8 cellular contexts compared by ENCODE assay signal in genomic region chr9:91421987-91422765, GRCh38. TPM values are rescaled to one million over a fixed set of nuclear protein-coding genes. Genes with fewer than 3 reads are reported as not detected.
DNase-seq lines count a peak whose midpoint lies in the region; ATAC-seq and TF ChIP-seq lines count a peak whose summit lies in the region.

No MANE protein-coding gene starts in this region.

- no peaks in the 10 kb centered on the region for H3K27me3 ChIP-seq in right atrium auricular region

- CTCF ChIA-PET in HEK293 (lab: Yijun Ruan, JAX): interaction anchor here (0.5 to 2.0 kb wide), 7 partner anchors 56 to 908 kb away, joined by 3 to 10 read pairs (median 4); no protein-coding TSS in a partner anchor

- H3K36me3 Mint-ChIP-seq in activated naive CD4-positive, alpha-beta T cell treated with anti-CD3 and anti-CD28 coated beads, Interleukin-2, amount 50 U/mL, for 72 hours: peaks cover 30 to 38% of the 10 kb centered on the region in 2 donors

- POLR2A ChIA-PET in HEK293 (lab: Yijun Ruan, JAX): interaction anchor here (0.7 to 1.7 kb wide), 4 partner anchors 93 to 356 kb away, joined by 4 to 8 read pairs (median 5); no protein-coding TSS in a partner anchor

- H3K36me3 ChIP-seq in HEK293 (ENCODE audit: control insufficient read depth in 2 of 2, insufficient read depth in 1 of 2, low read length in 2 of 2) (no peaks in the 10 kb centered on the region), right atrium auricular region (no peaks in the 10 kb centered on the region)

- H3K27ac Mint-ChIP-seq in activated naive CD4-positive, alpha-beta T cell treated with anti-CD3 and anti-CD28 coated beads, Interleukin-2, amount 50 U/mL, for 72 hours: peak overlapping the region; percentile 91 to 98

- ATAC-seq in activated naive CD4-positive, alpha-beta T cell treated with anti-CD3 and anti-CD28 coated beads, Interleukin-2, amount 50 U/mL, for 72 hours: no peak
- no peak for ATAC-seq in HG03354 (IDR thresholded peaks at IDR 0.05; ENCODE audit: poor library complexity, severe bottlenecking, unreplicated experiment)

- in situ Hi-C loops in ACHN (cut with HindIII; ENCODE audit: low pct_ligation_motif_present, low pct_unique_long_range_greater_than_20kb, low sequenced_read_pairs): no loop called here

- no peaks in the 10 kb centered on the region for H3K9me3 ChIP-seq in HEK293 (ENCODE audit: control insufficient read depth, insufficient read depth, low read depth, low read length)
- no peaks in the 10 kb centered on the region for H3K9me3 ChIP-seq in right atrium auricular region

- peak overlapping the region; percentile 76 for H3K4me3 ChIP-seq in HEK293 (ENCODE audit: low read depth, low read length)
- peak overlapping the region; percentile 80 to 88 for H3K4me3 ChIP-seq in right atrium auricular region

- no peaks in the 10 kb centered on the region for H3K9me3 Mint-ChIP-seq in activated naive CD4-positive, alpha-beta T cell treated with anti-CD3 and anti-CD28 coated beads, Interleukin-2, amount 50 U/mL, for 72 hours

- TF ChIP-seq CTCF in HEK293 (tag by site-specific recombination; IDR thresholded peaks at IDR 0.05) (no peak), right atrium auricular region (IDR thresholded peaks at IDR 0.05) (no peak)

- DNase-seq in ACHN (peak; percentile 42), right atrium auricular region (ENCODE audit: low spot score) (no peak), retina (peak; percentile 60), 8988T (no peak), activated gamma-delta T cell treated with Interleukin-2 at 50 U/mL for 16 hours (no peak)
- DNase-seq in activated naive CD4-positive, alpha-beta T cell treated with anti-CD3 and anti-CD28 coated beads, Interleukin-2, amount 50 U/mL, for 72 hours (ENCODE audit: low spot score in 2 of 2): no peak

- no peak overlapping the region for H3K27ac ChIP-seq in HEK293 (ENCODE audit: extremely low read depth, low read depth, low read length)
- H3K27ac ChIP-seq in right atrium auricular region: peak overlapping the region; percentile 95 to 97

- H3K4me1 ChIP-seq in HEK293 (ENCODE audit: control insufficient read depth, insufficient read depth, low read length) (peaks cover 8% of the 10 kb centered on the region; the same call in 1 of the 2 replicates), right atrium auricular region (peaks cover 0 to 54% of the 10 kb centered on the region in 2 donors)

TF ChIP-seq in HEK293, 187 proteins besides CTCF, POLR2A, EP300 and RAD21:
- TF ChIP-seq ZNF292 (tag by site-specific recombination; IDR thresholded peaks at IDR 0.05; ENCODE audit: borderline replicate concordance, low read depth) (no peak), BCL6B (tag by site-specific recombination; IDR thresholded peaks at IDR 0.05) (peak; percentile 63), ZNF404 (tag by site-specific recombination; IDR thresholded peaks at IDR 0.05) (no peak), RBAK (tag by site-specific recombination; IDR thresholded peaks at IDR 0.05) (no peak), ZNF184 (tag by site-specific recombination; IDR thresholded peaks at IDR 0.05) (no peak), ZBTB20 (tag by site-specific recombination; IDR thresholded peaks at IDR 0.05) (no peak), PRDM6 (tag by site-specific recombination; IDR thresholded peaks at IDR 0.05) (0 out of 2 replicates have a peak, but pooled peaks have one; percentile 12), ZNF677 (tag by site-specific recombination; IDR thresholded peaks at IDR 0.05) (no peak), ZBTB26 (tag by site-specific recombination; optimal IDR thresholded peaks at IDR 0.05) (no peak), PRDM10 (tag by site-specific recombination; IDR thresholded peaks at IDR 0.05) (peak; percentile 82), TSHZ1 (tag by site-specific recombination; IDR thresholded peaks at IDR 0.05; ENCODE audit: borderline replicate concordance) (no peak), ZNF341 (tag by site-specific recombination; IDR thresholded peaks at IDR 0.05; ENCODE audit: low read depth) (peak; percentile 61)
TF ChIP-seq in HEK293: peak in this region for 4.

RNA-seq across cellular contexts. Expression of gene NFIL3, which starts 1.5 kb away (rescaled TPM):
- total RNA-seq in activated naive CD4-positive, alpha-beta T cell treated with anti-CD3 and anti-CD28 coated beads, Interleukin-2, amount 50 U/mL, for 72 hours: 100 to 1,000 TPM in 1 of 2 donors, 10 to 100 TPM in 1; 48.8 to 120 TPM
- total RNA-seq in right atrium auricular region: 10 to 100 TPM; 21.2 to 25.5 TPM

Comparison
In these comparisons a context has a peak if more than half of its experiments do, and no peak if none do; other contexts are left out.
1. DNase-seq: peak in ACHN (single experiment) and retina (single experiment); none in activated naive CD4-positive, alpha-beta T cell treated with anti-CD3 and anti-CD28 coated beads, Interleukin-2, amount 50 U/mL, for 72 hours (0 of 2), right atrium auricular region (single experiment), 8988T (single experiment) and activated gamma-delta T cell treated with Interleukin-2 at 50 U/mL for 16 hours (single experiment).